Comparison of ENCODE assay signal across 13 cellular contexts in the genomic region with DNA sequence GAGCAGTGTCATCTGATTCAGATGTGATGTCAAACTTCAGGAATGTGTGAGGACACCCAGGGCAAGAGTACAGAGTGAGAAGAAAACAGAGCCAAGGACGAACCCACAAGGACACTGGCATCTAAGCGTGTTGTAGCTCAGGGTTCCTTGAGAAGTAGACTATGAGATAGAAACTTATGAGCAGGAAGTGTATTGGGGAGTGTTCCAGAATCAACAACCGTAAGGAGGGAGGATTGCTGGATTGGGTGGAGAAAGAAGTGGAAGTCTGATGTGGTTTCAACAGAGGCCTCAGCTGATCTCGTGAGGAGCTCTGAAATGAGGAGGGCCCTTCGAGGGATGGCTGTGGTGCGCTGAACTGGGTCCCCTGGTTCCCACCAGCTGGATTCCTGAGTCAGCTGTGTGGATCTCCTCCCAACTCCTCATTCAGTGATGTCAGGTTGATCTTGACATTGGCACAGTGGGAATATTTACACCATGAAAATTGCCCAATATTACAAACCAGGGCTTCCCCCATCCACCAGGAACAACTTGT. TPM values are rescaled to one million over a fixed set of nuclear protein-coding genes. Genes with fewer than 3 reads are reported as not detected.
DNase-seq lines count a peak whose midpoint lies in the region; ATAC-seq and TF ChIP-seq lines count a peak whose summit lies in the region.
"Had no signal": no experiment of that assay in that cellular context is flagged by ENCODE, and none has a peak within 500 bp of the region (broad histone marks: within the 10 kb centered on the region; RNA-seq: fewer than 3 reads in every experiment).

No MANE protein-coding gene starts in this region.

- H3K9me3 ChIP-seq in right cardiac atrium (ENCODE audit: control insufficient read depth, low read length) (no peaks in the 10 kb centered on the region), gastrocnemius medialis (no peaks in the 10 kb centered on the region), BE2C (no peaks in the 10 kb centered on the region)

- H3K4me3 ChIP-seq in brain microvascular endothelial cell (ENCODE audit: low read depth, low read length) = no peak overlapping the region
- H3K4me3 ChIP-seq in right cardiac atrium (ENCODE audit: low read length) = no peak overlapping the region
- no peak overlapping the region for H3K4me3 ChIP-seq in gastrocnemius medialis
- H3K4me3 ChIP-seq in BE2C (ENCODE audit: low read depth, low read length) = no peak overlapping the region

- H3K27me3 ChIP-seq in brain microvascular endothelial cell (replicated peaks) (no peaks in the 10 kb centered on the region), right cardiac atrium (ENCODE audit: control insufficient read depth, insufficient read depth) (no peaks in the 10 kb centered on the region), gastrocnemius medialis (no peaks in the 10 kb centered on the region), BE2C (no peaks in the 10 kb centered on the region; the same call in none of the 2 replicates)

- 42% methylated on average over 6 of the region's 6 CpGs for WGBS in right cardiac atrium

- H3K4me1 Mint-ChIP-seq in T-helper 2 cell treated with Interferon-gamma antibody and Interleukin-4, amounts not matched to agents 5 μg/mL and 100 μg/mL, for 36 hours (ENCODE audit: low read depth) = peaks cover 4% of the 10 kb centered on the region

- intact Hi-C loops in right cardiac atrium (cut with DNase I) (loop anchor here in 3 of 4 donors (5.0 to 10.0 kb wide), 4 partner anchors 78 to 251 kb away; partner anchors contain the start of gene SOD2 (in 2 of the 3)), gastrocnemius medialis (cut with DNase I; ENCODE audit: low total_unique reads) (no loop called here)

- H3K4me1 ChIP-seq in right cardiac atrium (ENCODE audit: control insufficient read depth, insufficient read depth, low read length) = peaks cover 5% of the 10 kb centered on the region
- H3K4me1 ChIP-seq in gastrocnemius medialis = peaks cover 0 to 6% of the 10 kb centered on the region in 2 donors
- H3K4me1 ChIP-seq in BE2C = no peaks in the 10 kb centered on the region

- H3K27ac Mint-ChIP-seq in T-helper 2 cell treated with Interferon-gamma antibody and Interleukin-4, amounts not matched to agents 5 μg/mL and 100 μg/mL, for 36 hours = no peak overlapping the region

- peak overlapping the region; percentile 33 for H3K27ac ChIP-seq in brain microvascular endothelial cell
- H3K27ac ChIP-seq in right cardiac atrium (ENCODE audit: low read length) = no peak overlapping the region
- H3K27ac ChIP-seq in gastrocnemius medialis = peak overlapping the region; percentile 29 to 54 (median 45)
- H3K27ac ChIP-seq: C4-2B had no signal

- H3K36me3 Mint-ChIP-seq in T-helper 2 cell treated with Interferon-gamma antibody and Interleukin-4, amounts not matched to agents 5 μg/mL and 100 μg/mL, for 36 hours (ENCODE audit: low read depth) = no peaks in the 10 kb centered on the region

- peaks cover 12% of the 10 kb centered on the region for H3K27me3 Mint-ChIP-seq in T-helper 2 cell treated with Interferon-gamma antibody and Interleukin-4, amounts not matched to agents 5 μg/mL and 100 μg/mL, for 36 hours (ENCODE audit: low read depth)

- H3K9me3 Mint-ChIP-seq in T-helper 2 cell treated with Interferon-gamma antibody and Interleukin-4, amounts not matched to agents 5 μg/mL and 100 μg/mL, for 36 hours = peaks cover 8% of the 10 kb centered on the region

- DNase-seq in EL = peak; percentile 83
- peak; percentile 69 for DNase-seq in brain microvascular endothelial cell
- DNase-seq in right cardiac atrium = peak in 2 of 3 donors; percentile 32 to 70
- DNase-seq in gastrocnemius medialis = peak; percentile 48 to 50
- no peak for DNase-seq in BE2C
- DNase-seq in T-helper 2 cell treated with Interferon-gamma antibody and Interleukin-4, amounts not matched to agents 5 μg/mL and 100 μg/mL, for 36 hours (ENCODE audit: low spot score) = no peak
- DNase-seq: activated effector memory CD4-positive, alpha-beta T cell treated with anti-CD3 and anti-CD28 coated beads, Interleukin-2, amount 50 U/mL, for 16 hours; NCI-H1694; NCI-H82 had no signal

- TF ChIP-seq CTCF in brain microvascular endothelial cell (IDR thresholded peaks at IDR 0.05; ENCODE audit: low read depth, low read length, missing control alignments) = no peak
- TF ChIP-seq CTCF in gastrocnemius medialis (IDR thresholded peaks at IDR 0.05 in 4 of 5, conservative IDR thresholded peaks at IDR 0.05 in 1 of 5) = no peak
- no peak for TF ChIP-seq CTCF in BE2C (IDR thresholded peaks at IDR 0.05; ENCODE audit: low read depth, low read length)

- H3K36me3 ChIP-seq in brain microvascular endothelial cell (replicated peaks) (no peaks in the 10 kb centered on the region), gastrocnemius medialis (no peaks in the 10 kb centered on the region), BE2C (no peaks in the 10 kb centered on the region)

- H3K4me3 Mint-ChIP-seq in T-helper 2 cell treated with Interferon-gamma antibody and Interleukin-4, amounts not matched to agents 5 μg/mL and 100 μg/mL, for 36 hours = no peak overlapping the region

- in situ Hi-C loops in brain microvascular endothelial cell (cut with HindIII; ENCODE audit: low pct_ligation_motif_present, low sequenced_read_pairs) (no loop called here), gastrocnemius medialis (cut with MboI; ENCODE audit: low sequenced_read_pairs in 4 of 4) (loop anchor here in 1 of 4 donors (5.0 kb wide), 1 partner anchor 76 kb away; no protein-coding TSS in a partner anchor)

- TF ChIP-seq POLR2A in gastrocnemius medialis (IDR thresholded peaks at IDR 0.05) = no peak

- ATAC-seq in right cardiac atrium (peak; percentile 64 to 67), gastrocnemius medialis (peak; percentile 69 to 91), HG02870 (IDR thresholded peaks at IDR 0.05; ENCODE audit: unreplicated experiment) (no peak), GM19455 (IDR thresholded peaks at IDR 0.05; ENCODE audit: unreplicated experiment) (no peak)

RNA-seq across cellular contexts. Expression of gene IGF2R, which starts 25.7 kb away (rescaled TPM):
- total RNA-seq in right cardiac atrium (10 to 100 TPM; 41.4 to 48.9 (median 46.6) TPM), gastrocnemius medialis (100 to 1,000 TPM in 3 of 4 donors, 10 to 100 TPM in 1; 56.6 to 134 (median 108) TPM)
- polyA plus RNA-seq in right cardiac atrium = 19.6 TPM
- 25.4 TPM for polyA plus RNA-seq in BE2C (2012; ENCODE audit: insufficient read depth, insufficient read length, low read depth)

RNA-seq across cellular contexts. Expression of gene MAS1, which starts 52.4 kb away (rescaled TPM):
- total RNA-seq in right cardiac atrium = under 1 TPM in 2 of 4 donors, not detected in 2; 0.03 to 0.06 TPM
- polyA plus RNA-seq in right cardiac atrium = 0.02 TPM
- total RNA-seq in gastrocnemius medialis = not detected
- not detected for polyA plus RNA-seq in BE2C (2012; ENCODE audit: insufficient read depth, insufficient read length, low read depth)
- polyA plus RNA-seq: urinary bladder had no signal

Comparison
In these comparisons a context has a peak if more than half of its experiments do, and no peak if none do; other contexts are left out.
1. DNase-seq: peak in EL (single experiment), brain microvascular endothelial cell (single experiment), right cardiac atrium (2 of 3) and gastrocnemius medialis (2 of 2); none in BE2C (single experiment) and T-helper 2 cell treated with Interferon-gamma antibody and Interleukin-4, amounts not matched to agents 5 μg/mL and 100 μg/mL, for 36 hours (single experiment).
2. ATAC-seq: peak in right cardiac atrium (2 of 2) and gastrocnemius medialis (2 of 2); none in HG02870 (single experiment) and GM19455 (single experiment).